ENCODE assay signal across 8 cellular contexts in genomic region chr16:46629331-46629843, GRCh38. TPM values are rescaled to one million over a fixed set of nuclear protein-coding genes. Genes with fewer than 3 reads are reported as not detected.
DNase-seq lines count a peak whose midpoint lies in the region; ATAC-seq and TF ChIP-seq lines count a peak whose summit lies in the region.

No MANE protein-coding gene starts in this region.

- CTCF ChIA-PET in RWPE1 (lab: Yijun Ruan, JAX) = interaction anchor here (0.5 to 0.7 kb wide), 2 partner anchors 24 to 289 kb away, joined by 3 read pairs; no protein-coding TSS in a partner anchor

- 44 to 45% methylated on average over 6 of the region's 6 CpGs for WGBS in testis, 2 donors

- H3K4me3 ChIP-seq in right atrium auricular region (no peak overlapping the region), fibroblast of pulmonary artery (replicated peaks; ENCODE audit: low read depth, low read length) (peak overlapping the region; percentile 7), testis (no peak overlapping the region)

- peak in 1 of 2 donors; percentile 49 for TF ChIP-seq CTCF in right atrium auricular region (IDR thresholded peaks at IDR 0.05)
- peak; percentile 49 for TF ChIP-seq CTCF in RWPE1 (conservative IDR thresholded peaks at IDR 0.05; ENCODE audit: low read depth)
- peak; percentile 60 for TF ChIP-seq CTCF in fibroblast of pulmonary artery (IDR thresholded peaks at IDR 0.05; ENCODE audit: low read length, missing control alignments)
- TF ChIP-seq CTCF in testis (IDR thresholded peaks at IDR 0.05) = peak in 2 of 3 experiments; percentile 17 to 26

- intact Hi-C loops in Right ventricle myocardium inferior (cut with DNase I) = no loop called here
- intact Hi-C loops in testis (cut with DNase I; ENCODE audit: low total_unique reads) = no loop called here

- peak; percentile 42 for ATAC-seq in Right ventricle myocardium inferior
- no peak for ATAC-seq in GM18511 (IDR thresholded peaks at IDR 0.05; ENCODE audit: unreplicated experiment)

- H3K4me1 ChIP-seq in right atrium auricular region (no peaks in the 10 kb centered on the region), testis (peaks cover 4% of the 10 kb centered on the region)

- H3K9me3 ChIP-seq in right atrium auricular region (no peaks in the 10 kb centered on the region), testis (no peaks in the 10 kb centered on the region)

- POLR2A ChIA-PET in RWPE1 (lab: Yijun Ruan, JAX; ENCODE audit: low non-redundant PET) = no interaction called here

- H3K27me3 ChIP-seq in right atrium auricular region (no peaks in the 10 kb centered on the region), testis (no peaks in the 10 kb centered on the region)

- TF ChIP-seq POLR2A in testis (IDR thresholded peaks at IDR 0.05) = no peak

- H3K27ac ChIP-seq in right atrium auricular region (no peak overlapping the region), RWPE1 (no peak overlapping the region), testis (no peak overlapping the region)

- H3K36me3 ChIP-seq in right atrium auricular region = no peaks in the 10 kb centered on the region
- no peaks in the 10 kb centered on the region for H3K36me3 ChIP-seq in testis (ENCODE audit: low read depth, missing control alignments)

- DNase-seq in Right ventricle myocardium inferior (ENCODE audit: missing footprints) (no peak), right atrium auricular region (ENCODE audit: low spot score) (no peak), RWPE1 (ENCODE audit: low spot score) (peak; percentile 40), fibroblast of pulmonary artery (ENCODE audit: low read depth) (peak; percentile 77), testis (no peak), NCI-H2107 treated with DMSO at 0.1 percent for 48 hours (lab: John Stamatoyannopoulos, UW; ENCODE audit: unreplicated experiment) (no peak), kidney glomerular epithelial cell (lab: John Stamatoyannopoulos, UW) (no peak)

RNA-seq across cellular contexts. Expression of gene SHCBP1, which starts 8.2 kb away (rescaled TPM):
- 1.0 TPM for total RNA-seq in Right ventricle myocardium inferior
- total RNA-seq in right atrium auricular region = under 1 TPM; 0.37 to 0.47 TPM
- 10 to 100 TPM; 10.4 to 23.7 TPM for total RNA-seq in testis
- 14.7 TPM for polyA plus RNA-seq in testis (ENCODE audit: insufficient read depth, low read depth, low replicate concordance)

RNA-seq across cellular contexts. Expression of gene VPS35, which starts 59.6 kb away (rescaled TPM):
- 86.9 TPM for total RNA-seq in Right ventricle myocardium inferior
- total RNA-seq in right atrium auricular region = 10 to 100 TPM; 43.3 to 60.5 TPM
- 100 to 1,000 TPM; 128 to 129 TPM for total RNA-seq in testis
- polyA plus RNA-seq in testis (ENCODE audit: insufficient read depth, low read depth, low replicate concordance) = 75.5 TPM

Comparison
In these comparisons a context has a peak if more than half of its experiments do, and no peak if none do; other contexts are left out.
1. DNase-seq: peak in RWPE1 (single experiment) and fibroblast of pulmonary artery (single experiment); none in Right ventricle myocardium inferior (single experiment), right atrium auricular region (single experiment), testis (single experiment), NCI-H2107 treated with DMSO at 0.1 percent for 48 hours (single experiment) and kidney glomerular epithelial cell (single experiment).